ENCODE assay signal across 1 cellular context in genomic region chr20:32231847-32232246, GRCh38.
TF ChIP-seq lines count a peak whose summit lies in the region.

No MANE protein-coding gene starts in this region.

TF ChIP-seq in HepG2, 621 proteins besides CTCF, POLR2A, EP300 and RAD21:
- TF ChIP-seq ZNF703 (CRISPR knock-in tag; IDR thresholded peaks at IDR 0.05; ENCODE audit: borderline replicate concordance) (no peak), MAFK (conservative IDR thresholded peaks at IDR 0.05 in 1 of 2, IDR thresholded peaks at IDR 0.05 in 1 of 2; ENCODE audit: low read length in 2 of 2) (peak; percentile 99 to 100), MAFG (CRISPR knock-in tag; IDR thresholded peaks at IDR 0.05) (peak; percentile 70; the same call in 1 of the 2 replicates), MAFF (IDR thresholded peaks at IDR 0.05; ENCODE audit: low read depth, low read length) (peak; percentile 99), RFX5 (IDR thresholded peaks at IDR 0.05; ENCODE audit: low read depth, low read length) (0 out of 2 replicates have a peak, but pooled peaks have one; percentile 21)
TF ChIP-seq in HepG2: peak in this region for 4.
